9 cellular contexts compared by ENCODE assay signal in genomic region chr9:2559212-2560152, GRCh38.
DNase-seq lines count a peak whose midpoint lies in the region; ATAC-seq and TF ChIP-seq lines count a peak whose summit lies in the region.
"Had no signal": no experiment of that assay in that cellular context is flagged by ENCODE, and none has a peak within 500 bp of the region (broad histone marks: within the 10 kb centered on the region; RNA-seq: fewer than 3 reads in every experiment).

No MANE protein-coding gene starts in this region.

- H3K9ac ChIP-seq in NT2/D1 (ENCODE audit: insufficient read length, low read depth), result no peak overlapping the region
- H3K9ac ChIP-seq in fibroblast of lung (ENCODE audit: insufficient read depth, low read length), result no peak overlapping the region

- H3K4me3 ChIP-seq in NT2/D1 (ENCODE audit: insufficient read length, low read depth) (no peak overlapping the region), fibroblast of lung (replicated peaks in 1 of 4; ENCODE audit: control extremely low read depth in 1 of 4, insufficient read depth in 1 of 4, low read depth in 3 of 4, low read length in 4 of 4) (no peak overlapping the region)
- H3K4me3 ChIP-seq: skin epidermis had no signal

- peak overlapping the region; percentile 3 for H3K4me2 ChIP-seq in fibroblast of lung (ENCODE audit: extremely low read depth, insufficient read depth, low read length)

- H3K9me3 ChIP-seq in NT2/D1 (ENCODE audit: insufficient read depth, low read length), result peaks cover 8% of the 10 kb centered on the region; the same call in 1 of the 2 replicates
- no peaks in the 10 kb centered on the region for H3K9me3 ChIP-seq in fibroblast of lung (ENCODE audit: control insufficient read depth, insufficient read depth, low read depth, low read length)

- no peaks in the 10 kb centered on the region for H3K79me2 ChIP-seq in fibroblast of lung (ENCODE audit: control insufficient read depth, insufficient read depth, low read length)

- no peak overlapping the region for H3K27ac ChIP-seq in fibroblast of lung (ENCODE audit: insufficient read depth, low read length)

- H3K36me3 ChIP-seq in NT2/D1 (ENCODE audit: insufficient read depth, insufficient read length, low read length) (no peaks in the 10 kb centered on the region), fibroblast of lung (ENCODE audit: control insufficient read depth, insufficient read depth, low read length) (no peaks in the 10 kb centered on the region)

- H4K20me1 ChIP-seq in fibroblast of lung (ENCODE audit: control insufficient read depth, extremely low read depth, insufficient read depth, low read length), result no peaks in the 10 kb centered on the region

- ATAC-seq in omental fat pad (ENCODE audit: low FRiP score), result peak; percentile 99
- no peak for ATAC-seq in HG03045 (IDR thresholded peaks at IDR 0.05; ENCODE audit: unreplicated experiment)

- H3K4me1 ChIP-seq in NT2/D1 (ENCODE audit: insufficient read depth, insufficient read length) (peaks cover 8% of the 10 kb centered on the region), fibroblast of lung (ENCODE audit: control insufficient read depth, extremely low read depth, insufficient read depth, low read length) (peaks cover 7% of the 10 kb centered on the region)

- DNase-seq in AG09319 (ENCODE audit: extremely low read depth, low read depth) (peak; percentile 75), NT2/D1 (ENCODE audit: low read depth, low spot score) (peak; percentile 28), fibroblast of lung (ENCODE audit: low read depth in 2 of 2) (peak; percentile 97 to 98), omental fat pad (ENCODE audit: low spot score) (peak; percentile 47), GOT3 (lab: John Stamatoyannopoulos, UW) (no peak), NCI-H2227 (lab: John Stamatoyannopoulos, UW; ENCODE audit: unreplicated experiment) (no peak), DMS153 treated with DMSO at 0.1 percent for 48 hours (lab: John Stamatoyannopoulos, UW; ENCODE audit: unreplicated experiment) (no peak)

- H2AFZ ChIP-seq in fibroblast of lung (ENCODE audit: low read length), result peak overlapping the region; percentile 6

- H3K27me3 ChIP-seq in NT2/D1 (ENCODE audit: insufficient read depth, insufficient read length) (no peaks in the 10 kb centered on the region), fibroblast of lung (ENCODE audit: control insufficient read depth, insufficient read depth, low read length) (no peaks in the 10 kb centered on the region)

- TF ChIP-seq CTCF in AG09319 (IDR thresholded peaks at IDR 0.05; ENCODE audit: low read depth, low read length) (no peak), fibroblast of lung (conservative IDR thresholded peaks at IDR 0.05 in 1 of 2, IDR thresholded peaks at IDR 0.05 in 1 of 2; ENCODE audit: low read depth in 1 of 2, low read length in 2 of 2) (no peak), omental fat pad (IDR thresholded peaks at IDR 0.05) (no peak)

Comparison
In these comparisons a context has a peak if more than half of its experiments do, and no peak if none do; other contexts are left out.
1. DNase-seq: peak in AG09319 (single experiment), NT2/D1 (single experiment), fibroblast of lung (2 of 2) and omental fat pad (single experiment); none in GOT3 (single experiment), NCI-H2227 (single experiment) and DMS153 treated with DMSO at 0.1 percent for 48 hours (single experiment).